ENCODE assay signal across 35 cellular contexts in genomic region chr7:117564080-117564479, GRCh38.
DNase-seq lines count a peak whose midpoint lies in the region; ATAC-seq, FAIRE-seq and TF ChIP-seq lines count a peak whose summit lies in the region.
"Had no signal": no experiment of that assay in that cellular context is flagged by ENCODE, and none has a peak within 500 bp of the region (broad histone marks: within the 10 kb centered on the region; RNA-seq: fewer than 3 reads in every experiment).

No MANE protein-coding gene starts in this region.

- H3K27ac ChIP-seq in right lobe of liver (no peak overlapping the region), HepG2 (ENCODE audit: extremely low read length, insufficient read depth, low read length) (no peak overlapping the region)
- H3K27ac ChIP-seq: adrenal gland, C4-2B, left ventricle myocardium inferior, neural progenitor cell, parathyroid adenoma, testis had no signal

- H3K4me1 Mint-ChIP-seq in T-helper 2 cell treated with Interferon-gamma antibody and Interleukin-4, amounts not matched to agents 5 μg/mL and 100 μg/mL, for 36 hours (ENCODE audit: low read depth), result no peaks in the 10 kb centered on the region
- H3K4me1 Mint-ChIP-seq: activated CD4-positive, alpha-beta memory T cell treated with anti-CD3 and anti-CD28 coated beads, Interleukin-2, amount 10 ng/mL, durations not matched to agents 7 days and 5 days; GM23338; neural progenitor cell had no signal

- peaks cover 9% of the 10 kb centered on the region for H3K27me3 Mint-ChIP-seq in T-helper 2 cell treated with Interferon-gamma antibody and Interleukin-4, amounts not matched to agents 5 μg/mL and 100 μg/mL, for 36 hours (ENCODE audit: low read depth)
- H3K27me3 Mint-ChIP-seq: activated CD4-positive, alpha-beta memory T cell treated with anti-CD3 and anti-CD28 coated beads, Interleukin-2, amount 10 ng/mL, durations not matched to agents 7 days and 5 days; dendritic cell treated with granulocyte-macrophage colony-stimulating factor and Interleukin-4, amounts not matched to agents 40 ng/mL and 50 ng/mL, for 4 days; stimulated activated naive CD8-positive, alpha-beta T cell treated with anti-CD3 and anti-CD28 coated beads, Interleukin-15, Interleukin-2, amounts not matched to agents 100 ng/mL and 50 ng/mL, for 24 hours had no signal

- WGBS in right lobe of liver (ENCODE audit: insufficient coverage, low coverage, low lambda C conversion rate, missing lambda C conversion rate), result 16% methylated on average over 3 of the region's 3 CpGs
- WGBS in HepG2 (ENCODE audit: low lambda C conversion rate), result 1% methylated on average over 3 of the region's 3 CpGs

- no peaks in the 10 kb centered on the region for H3K36me3 Mint-ChIP-seq in T-helper 2 cell treated with Interferon-gamma antibody and Interleukin-4, amounts not matched to agents 5 μg/mL and 100 μg/mL, for 36 hours (ENCODE audit: low read depth)
- H3K36me3 Mint-ChIP-seq: neural progenitor cell had no signal

- no peak overlapping the region for H2AFZ ChIP-seq in HepG2 (ENCODE audit: low read length)
- H2AFZ ChIP-seq: GM23338, neural progenitor cell, parathyroid adenoma had no signal

- intact Hi-C loops in right lobe of liver (cut with DNase I) (no loop called here), HepG2 (cut with micrococcal nuclease; ENCODE audit: unreplicated experiment) (no loop called here)

- H3K4me3 Mint-ChIP-seq in T-helper 2 cell treated with Interferon-gamma antibody and Interleukin-4, amounts not matched to agents 5 μg/mL and 100 μg/mL, for 36 hours, result no peak overlapping the region
- H3K4me3 Mint-ChIP-seq: activated CD4-positive, alpha-beta memory T cell treated with anti-CD3 and anti-CD28 coated beads, Interleukin-2, amount 10 ng/mL, durations not matched to agents 7 days and 5 days; activated naive CD4-positive, alpha-beta T cell treated with anti-CD3 and anti-CD28 coated beads for 36 hours; activated T-helper 1 cell treated with anti-CD3 and anti-CD28 coated beads, Interleukin-12 subunit alpha, Interleukin-12 subunit beta, Interleukin-2, Interleukin-4 antibody, amounts not matched to agents 30 ng/mL and 10 ng/mL and 1 ng/mL, durations not matched to agents 14 hours and 24 hours and 36 hours; dendritic cell treated with granulocyte-macrophage colony-stimulating factor and Interleukin-4, amounts not matched to agents 40 ng/mL and 50 ng/mL, for 4 days; GM23338; neural progenitor cell; stimulated activated naive CD8-positive, alpha-beta T cell treated with anti-CD3 and anti-CD28 coated beads, Interleukin-15, Interleukin-2, amounts not matched to agents 100 ng/mL and 50 ng/mL, for 24 hours; T-helper 1 cell treated with Interleukin-12 subunit alpha and Interleukin-12 subunit beta and Interleukin-4 antibody, amounts not matched to agents 30 μg/mL and 1 μg/mL, for 36 hours had no signal

- TF ChIP-seq CTCF in right lobe of liver (IDR thresholded peaks at IDR 0.05) (no peak), HepG2 (CRISPR knock-in tag; IDR thresholded peaks at IDR 0.05) (no peak)

- no peak for FAIRE-seq in HepG2 (lab: Jason Lieb, UNC)
- FAIRE-seq: TTC549 had no signal

- H3K36me3 ChIP-seq in right lobe of liver, result no peaks in the 10 kb centered on the region
- H3K36me3 ChIP-seq in HepG2 (replicated peaks in 1 of 2; ENCODE audit: control insufficient read depth in 1 of 2, insufficient read depth in 2 of 2, low read length in 2 of 2), result no peaks in the 10 kb centered on the region
- H3K36me3 ChIP-seq: adrenal gland, left ventricle myocardium inferior, neural progenitor cell had no signal

- H3K79me2 ChIP-seq in HepG2 (ENCODE audit: insufficient read depth, low read length), result no peaks in the 10 kb centered on the region
- H3K79me2 ChIP-seq: parathyroid adenoma had no signal

- H3K27ac Mint-ChIP-seq in T-helper 2 cell treated with Interferon-gamma antibody and Interleukin-4, amounts not matched to agents 5 μg/mL and 100 μg/mL, for 36 hours, result no peak overlapping the region
- H3K27ac Mint-ChIP-seq: activated CD4-positive, alpha-beta memory T cell treated with anti-CD3 and anti-CD28 coated beads, Interleukin-2, amount 10 ng/mL, durations not matched to agents 7 days and 5 days; activated naive CD4-positive, alpha-beta T cell treated with anti-CD3 and anti-CD28 coated beads for 36 hours; activated T-helper 1 cell treated with anti-CD3 and anti-CD28 coated beads, Interleukin-12 subunit alpha, Interleukin-12 subunit beta, Interleukin-2, Interleukin-4 antibody, amounts not matched to agents 30 ng/mL and 10 ng/mL and 1 ng/mL, durations not matched to agents 14 hours and 24 hours and 36 hours; dendritic cell treated with granulocyte-macrophage colony-stimulating factor and Interleukin-4, amounts not matched to agents 40 ng/mL and 50 ng/mL, for 4 days; GM23338; neural progenitor cell; stimulated activated naive CD8-positive, alpha-beta T cell treated with anti-CD3 and anti-CD28 coated beads, Interleukin-15, Interleukin-2, amounts not matched to agents 100 ng/mL and 50 ng/mL, for 24 hours; T-helper 1 cell treated with Interleukin-12 subunit alpha and Interleukin-12 subunit beta and Interleukin-4 antibody, amounts not matched to agents 30 μg/mL and 1 μg/mL, for 36 hours had no signal

- POLR2A ChIA-PET in HepG2 (lab: Yijun Ruan, JAX), result no interaction called here

- H3K9me3 Mint-ChIP-seq in T-helper 2 cell treated with Interferon-gamma antibody and Interleukin-4, amounts not matched to agents 5 μg/mL and 100 μg/mL, for 36 hours, result no peaks in the 10 kb centered on the region
- H3K9me3 Mint-ChIP-seq: activated CD4-positive, alpha-beta memory T cell treated with anti-CD3 and anti-CD28 coated beads, Interleukin-2, amount 10 ng/mL, durations not matched to agents 7 days and 5 days; activated naive CD4-positive, alpha-beta T cell treated with anti-CD3 and anti-CD28 coated beads for 36 hours; activated T-helper 1 cell treated with anti-CD3 and anti-CD28 coated beads, Interleukin-12 subunit alpha, Interleukin-12 subunit beta, Interleukin-2, Interleukin-4 antibody, amounts not matched to agents 30 ng/mL and 10 ng/mL and 1 ng/mL, durations not matched to agents 14 hours and 24 hours and 36 hours; dendritic cell treated with granulocyte-macrophage colony-stimulating factor and Interleukin-4, amounts not matched to agents 40 ng/mL and 50 ng/mL, for 4 days; GM23338; neural progenitor cell; stimulated activated naive CD8-positive, alpha-beta T cell treated with anti-CD3 and anti-CD28 coated beads, Interleukin-15, Interleukin-2, amounts not matched to agents 100 ng/mL and 50 ng/mL, for 24 hours; T-helper 1 cell treated with Interleukin-12 subunit alpha and Interleukin-12 subunit beta and Interleukin-4 antibody, amounts not matched to agents 30 μg/mL and 1 μg/mL, for 36 hours had no signal

- in situ Hi-C loops in HepG2 (cut with HindIII; ENCODE audit: extremely low pct_ligation_motif_present, low pct_unique_long_range_greater_than_20kb), result no loop called here

- no peaks in the 10 kb centered on the region for H3K27me3 ChIP-seq in right lobe of liver
- H3K27me3 ChIP-seq in HepG2 (ENCODE audit: control insufficient read depth in 1 of 2, insufficient read depth in 2 of 2, low read length in 2 of 2), result no peaks in the 10 kb centered on the region
- H3K27me3 ChIP-seq: adrenal gland, body of pancreas, neural progenitor cell, testis had no signal

- DNase-seq in right lobe of liver, result no peak
- DNase-seq in HepG2 (ENCODE audit: low spot score), result no peak
- DNase-seq in OCI-M1 (lab: John Stamatoyannopoulos, UW), result peak; percentile 53
- DNase-seq in NCI-H2196 treated with DMSO at 0.1 percent for 48 hours (lab: John Stamatoyannopoulos, UW; ENCODE audit: unreplicated experiment), result no peak
- DNase-seq in NCI-H1436 (lab: John Stamatoyannopoulos, UW), result no peak
- DNase-seq in T-helper 2 cell treated with Interferon-gamma antibody and Interleukin-4, amounts not matched to agents 5 μg/mL and 100 μg/mL, for 36 hours (ENCODE audit: low spot score), result no peak
- DNase-seq in activated CD4-positive, alpha-beta T cell treated with anti-CD3 and anti-CD28 coated beads, Interleukin-2, amount 50 U/mL, for 1 hour, result no peak
- DNase-seq: 8988T; activated CD4-positive, alpha-beta memory T cell treated with anti-CD3 and anti-CD28 coated beads, Interleukin-2, amount 10 ng/mL, durations not matched to agents 7 days and 5 days; activated CD8-positive, alpha-beta memory T cell treated with anti-CD3 and anti-CD28 coated beads, Interleukin-2, amount 50 U/mL, for 48 hours; activated naive CD4-positive, alpha-beta T cell treated with anti-CD3 and anti-CD28 coated beads for 36 hours; adrenal gland; body of pancreas; COR-L47; DMS79; erythroblast; GDM1; IMR-90; left ventricle myocardium inferior; NCI-H1048; NCI-H1694; right cardiac atrium; SK-N-SH; stimulated activated CD4-positive, alpha-beta T cell treated with anti-CD3 and anti-CD28 coated beads, Interleukin-2, amount 100 ng/mL, for 24 hours; testis had no signal

- H3K4me3 ChIP-seq in right lobe of liver (no peak overlapping the region), HepG2 (replicated peaks in 1 of 3; ENCODE audit: insufficient read depth in 1 of 3, low read depth in 2 of 3, low read length in 3 of 3) (no peak overlapping the region)
- H3K4me3 ChIP-seq: adrenal gland, body of pancreas, GM23338, left ventricle myocardium inferior, neural progenitor cell, testis had no signal

- no TSS peak for BruUV-seq in HepG2 (replicated peaks; lab: Mats Ljungman, UMichigan)

- no peak for TF ChIP-seq RAD21 in HepG2 (CRISPR knock-in tag; IDR thresholded peaks at IDR 0.05)

- TF ChIP-seq POLR2A in right lobe of liver (IDR thresholded peaks at IDR 0.05) (no peak), HepG2 (IDR thresholded peaks at IDR 0.05; ENCODE audit: insufficient read depth in 1 of 2, low read depth in 2 of 2, low read length in 2 of 2) (no peak)

- H4K20me1 ChIP-seq in HepG2 (ENCODE audit: insufficient read depth, low read length), result no peaks in the 10 kb centered on the region

- CTCF ChIA-PET in HepG2 (lab: Yijun Ruan, JAX; ENCODE audit: low intra/inter-chr PET ratio, low total read pairs), result no interaction called here

- no peak overlapping the region for H3K4me2 ChIP-seq in HepG2 (ENCODE audit: low read depth, low read length)
- H3K4me2 ChIP-seq: GM23338, neural progenitor cell, SK-N-SH had no signal

- no peak overlapping the region for H3K9ac ChIP-seq in HepG2 (ENCODE audit: insufficient read depth, low read depth, low read length)
- H3K9ac ChIP-seq: neural progenitor cell, parathyroid adenoma, SK-N-SH had no signal

- TF ChIP-seq EP300 in HepG2 (IDR thresholded peaks at IDR 0.05; ENCODE audit: low read depth in 2 of 2, low read length in 2 of 2) (no peak), HepG2 (CRISPR knock-in tag; IDR thresholded peaks at IDR 0.05; ENCODE audit: borderline replicate concordance) (no peak)

- H3K9me3 ChIP-seq in right lobe of liver (no peaks in the 10 kb centered on the region), HepG2 (ENCODE audit: low read length) (no peaks in the 10 kb centered on the region)
- H3K9me3 ChIP-seq: adrenal gland, body of pancreas, left ventricle myocardium inferior, SK-N-SH, testis had no signal

- ATAC-seq in right lobe of liver, result peak; percentile 53 to 72 (median 58)
- ATAC-seq in HepG2, result no peak
- peak; percentile 46 for ATAC-seq in HG03159 (IDR thresholded peaks at IDR 0.05; ENCODE audit: unreplicated experiment)
- ATAC-seq: body of pancreas, GM23338, right cardiac atrium had no signal

- H3K4me1 ChIP-seq in right lobe of liver, result peaks cover 0 to 10% (median 3%) of the 10 kb centered on the region in 4 donors
- no peaks in the 10 kb centered on the region for H3K4me1 ChIP-seq in HepG2 (ENCODE audit: insufficient read depth, low read length)
- H3K4me1 ChIP-seq: adrenal gland, neural progenitor cell, parathyroid adenoma, testis had no signal
